Comparison of ENCODE assay signal across 23 cellular contexts in the genomic region with DNA sequence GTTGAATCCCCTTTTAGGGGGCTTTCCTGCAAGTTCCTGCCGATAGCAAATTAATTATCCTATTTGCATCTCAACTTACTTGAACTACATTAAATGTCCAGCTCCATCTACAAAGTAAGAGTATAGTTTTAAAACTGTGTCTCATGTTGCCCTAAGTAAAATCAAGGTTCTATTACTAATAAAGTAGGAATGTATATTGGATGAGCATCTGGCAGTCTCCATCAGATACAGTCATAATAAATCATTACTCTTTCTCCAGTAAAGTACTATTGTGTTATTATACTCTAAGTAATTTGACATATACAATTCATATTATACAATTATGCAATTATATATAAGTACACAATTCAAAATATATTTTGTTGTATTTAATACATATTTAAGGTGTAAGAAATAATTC.
A peak's percentile ranks its signal among the peaks of the same experiment; 100 is the strongest.
DNase-seq lines count a peak whose midpoint lies in the region; ATAC-seq, FAIRE-seq and TF ChIP-seq lines count a peak whose summit lies in the region.
"Had no signal": no experiment of that assay in that cellular context is flagged by ENCODE, and none has a peak within 500 bp of the region (broad histone marks: within the 10 kb centered on the region; RNA-seq: fewer than 3 reads in every experiment).

No MANE protein-coding gene starts in this region.

- CTCF ChIA-PET in HEK293T (lab: Yijun Ruan, JAX): interaction anchor here (0.5 to 0.6 kb wide), 2 partner anchors 25 to 301 kb away, joined by 3 to 7 read pairs; no protein-coding TSS in a partner anchor

- FAIRE-seq in A204.1 (lab: Jason Lieb, UNC): peak; percentile 39

- no peak overlapping the region for H3K27ac ChIP-seq in RWPE2 (ENCODE audit: poor library complexity, severe bottlenecking)
- H3K27ac ChIP-seq: C4-2B, SJCRH30 had no signal

- no peaks in the 10 kb centered on the region for H3K4me1 ChIP-seq in RWPE2 (ENCODE audit: insufficient read depth, poor library complexity, severe bottlenecking)
- H3K4me1 ChIP-seq: SJCRH30 had no signal

- POLR2A ChIA-PET in HEK293T (lab: Yijun Ruan, JAX): interaction anchor here (0.7 kb wide), 1 partner anchor 698 kb away, joined by 3 read pairs; no protein-coding TSS in a partner anchor

- no peaks in the 10 kb centered on the region for H3K9me3 ChIP-seq in RWPE2 (ENCODE audit: severe bottlenecking)
- H3K9me3 ChIP-seq: SJCRH30 had no signal

- ATAC-seq in RWPE2 (ENCODE audit: low read depth): peak; percentile 73; the same call in 2 of the 3 replicates
- no peak for ATAC-seq in HG03342 (IDR thresholded peaks at IDR 0.05; ENCODE audit: unreplicated experiment)
- ATAC-seq in GM19455 (IDR thresholded peaks at IDR 0.05; ENCODE audit: unreplicated experiment): no peak

- no peaks in the 10 kb centered on the region for H3K36me3 ChIP-seq in RWPE2 (ENCODE audit: low read depth)
- H3K36me3 ChIP-seq: SJCRH30 had no signal

- peak; percentile 9 for DNase-seq in HS-5 (ENCODE audit: low read depth)
- DNase-seq in RWPE2 (ENCODE audit: low spot score): no peak
- DNase-seq in fibroblast of peridontal ligament (ENCODE audit: extremely low read depth): peak; percentile 23
- no peak for DNase-seq in HEK293T (ENCODE audit: extremely low spot score)
- no peak for DNase-seq in effector CD8-positive, alpha-beta T cell (lab: John Stamatoyannopoulos, UW)
- DNase-seq: 8988T; Calu3; CD8-positive, alpha-beta memory T cell; EL; H7; Karpas-422; MM.1S; NCI-H1048; NCI-H1417 treated with DMSO at 0.1 percent for 48 hours; NCI-H187; NCI-H2227 treated with DMSO at 0.1 percent for 48 hours; NCI-H510A treated with DMSO at 0.1 percent for 48 hours; NCI-H748 treated with DMSO at 0.1 percent for 48 hours; SJCRH30 had no signal

- no peak overlapping the region for H3K4me3 ChIP-seq in RWPE2 (ENCODE audit: severe bottlenecking)
- H3K4me3 ChIP-seq: SJCRH30 had no signal

- TF ChIP-seq CTCF in RWPE2 (IDR thresholded peaks at IDR 0.05; ENCODE audit: poor library complexity, severe bottlenecking): no peak

- no peaks in the 10 kb centered on the region for H3K27me3 ChIP-seq in RWPE2 (ENCODE audit: insufficient read depth, poor library complexity, severe bottlenecking)
- H3K27me3 ChIP-seq: SJCRH30 had no signal

TF ChIP-seq in HEK293T, 16 proteins besides CTCF, POLR2A, EP300 and RAD21:
- TF ChIP-seq CTBP1 (IDR thresholded peaks at IDR 0.05; ENCODE audit: borderline replicate concordance) (no peak), BHLHE40 (IDR thresholded peaks at IDR 0.05; ENCODE audit: borderline replicate concordance) (no peak), ARNT (IDR thresholded peaks at IDR 0.05) (no peak), SP1 (IDR thresholded peaks at IDR 0.05) (no peak), FOXK2 (IDR thresholded peaks at IDR 0.05) (no peak), TARDBP (IDR thresholded peaks at IDR 0.05) (no peak), L3MBTL2 (conservative IDR thresholded peaks at IDR 0.05) (no peak), FOXA1 (IDR thresholded peaks at IDR 0.05) (no peak), LEF1 (IDR thresholded peaks at IDR 0.05; ENCODE audit: borderline replicate concordance) (no peak), PKNOX1 (IDR thresholded peaks at IDR 0.05) (no peak), FOXM1 (IDR thresholded peaks at IDR 0.05; ENCODE audit: borderline replicate concordance) (no peak), SUZ12 (IDR thresholded peaks at IDR 0.05) (no peak), HDGF (IDR thresholded peaks at IDR 0.05; ENCODE audit: borderline replicate concordance) (no peak), NFRKB (IDR thresholded peaks at IDR 0.05) (no peak), ELF4 (IDR thresholded peaks at IDR 0.05) (no peak), ZNF384 (IDR thresholded peaks at IDR 0.05) (no peak)

Comparison
In these comparisons a context has a peak if more than half of its experiments do, and no peak if none do; other contexts are left out.
1. DNase-seq: peak in HS-5 (single experiment) and fibroblast of peridontal ligament (single experiment); none in RWPE2 (single experiment), HEK293T (single experiment) and effector CD8-positive, alpha-beta T cell (single experiment).